9 cellular contexts compared by ENCODE assay signal in genomic region chr11:569273-569885, GRCh38. TPM values are rescaled to one million over a fixed set of nuclear protein-coding genes. Genes with fewer than 3 reads are reported as not detected.
DNase-seq lines count a peak whose midpoint lies in the region; ATAC-seq and TF ChIP-seq lines count a peak whose summit lies in the region.
"Had no signal": no experiment of that assay in that cellular context is flagged by ENCODE, and none has a peak within 500 bp of the region (broad histone marks: within the 10 kb centered on the region; RNA-seq: fewer than 3 reads in every experiment).

No MANE protein-coding gene starts in this region.

- ATAC-seq in GM21447 (IDR thresholded peaks at IDR 0.05; ENCODE audit: unreplicated experiment) (no peak), GM21423 (IDR thresholded peaks at IDR 0.05; ENCODE audit: unreplicated experiment) (no peak)

- H2AFZ ChIP-seq in OCI-LY1 (ENCODE audit: low read length) (no peak overlapping the region), neural cell (ENCODE audit: low read depth, low read length) (no peak overlapping the region)

- no peaks in the 10 kb centered on the region for H3F3A ChIP-seq in OCI-LY1 (ENCODE audit: insufficient read depth, low read length)
- no peaks in the 10 kb centered on the region for H3F3A ChIP-seq in neural cell (ENCODE audit: insufficient read depth, low read length, poor library complexity, severe bottlenecking)

- H4K20me1 ChIP-seq in OCI-LY1 (ENCODE audit: insufficient read depth, low read length) (no peaks in the 10 kb centered on the region), neural cell (ENCODE audit: insufficient read depth) (no peaks in the 10 kb centered on the region)

- H3K27me3 ChIP-seq in OCI-LY1 (ENCODE audit: insufficient read depth, low read length) = peaks cover 5% of the 10 kb centered on the region; the same call in 1 of the 2 replicates
- no peaks in the 10 kb centered on the region for H3K27me3 ChIP-seq in neural cell (ENCODE audit: insufficient read depth, low read depth, low read length)

- no peak for TF ChIP-seq RAD21 in neural cell (conservative IDR thresholded peaks at IDR 0.05)

- DNase-seq in epithelial cell of proximal tubule (ENCODE audit: low read depth) (no peak), NCI-H748 (lab: John Stamatoyannopoulos, UW; ENCODE audit: unreplicated experiment) (no peak), NCI-H1930 (lab: John Stamatoyannopoulos, UW) (no peak)
- DNase-seq: stimulated activated CD4-positive, alpha-beta T cell treated with anti-CD3 and anti-CD28 coated beads, Interleukin-15, amount 100 ng/mL, for 24 hours had no signal

- H3K79me2 ChIP-seq in OCI-LY1 (ENCODE audit: insufficient read depth, low read length) (no peaks in the 10 kb centered on the region), neural cell (replicated peaks; ENCODE audit: insufficient read depth, low read length) (no peaks in the 10 kb centered on the region)

- H3K27ac ChIP-seq in C4-2B (peak overlapping the region; percentile 90), OCI-LY1 (ENCODE audit: low read depth, low read length, poor library complexity, severe bottlenecking) (no peak overlapping the region), neural cell (ENCODE audit: low read length) (no peak overlapping the region)

- no peak for TF ChIP-seq CTCF in C4-2B (conservative IDR thresholded peaks at IDR 0.05)
- TF ChIP-seq CTCF in OCI-LY1 (IDR thresholded peaks at IDR 0.05; ENCODE audit: low read length) = no peak
- no peak for TF ChIP-seq CTCF in epithelial cell of proximal tubule (conservative IDR thresholded peaks at IDR 0.05; ENCODE audit: low read depth, low read length)
- TF ChIP-seq CTCF in neural cell (IDR thresholded peaks at IDR 0.05; ENCODE audit: poor library complexity, severe bottlenecking) = no peak

- TF ChIP-seq EP300 in neural cell (conservative IDR thresholded peaks at IDR 0.05; ENCODE audit: poor library complexity, severe bottlenecking) = no peak

- H3K9me3 ChIP-seq in OCI-LY1 (ENCODE audit: low read length) (no peaks in the 10 kb centered on the region), neural cell (ENCODE audit: low read length) (no peaks in the 10 kb centered on the region)

- peak overlapping the region; percentile 85 for H3K4me3 ChIP-seq in OCI-LY1 (ENCODE audit: low read depth, low read length, poor library complexity, severe bottlenecking)
- H3K4me3 ChIP-seq in epithelial cell of proximal tubule (ENCODE audit: low read depth, low read length) = peak overlapping the region; percentile 78
- peak overlapping the region; percentile 69 for H3K4me3 ChIP-seq in neural cell (ENCODE audit: low read length)

- H3K9me2 ChIP-seq in OCI-LY1 (ENCODE audit: low read depth, low read length) (no peaks in the 10 kb centered on the region), neural cell (ENCODE audit: insufficient read depth, low read length) (no peaks in the 10 kb centered on the region)

- H3K9ac ChIP-seq in OCI-LY1 (ENCODE audit: low read length) = peak overlapping the region; percentile 97
- H3K9ac ChIP-seq in neural cell (ENCODE audit: low read length) = peak overlapping the region; percentile 69

- H3K36me3 ChIP-seq in OCI-LY1 (ENCODE audit: insufficient read depth, low read length) (no peaks in the 10 kb centered on the region), neural cell (ENCODE audit: insufficient read depth, low read length) (no peaks in the 10 kb centered on the region)

- peaks cover 29% of the 10 kb centered on the region for H3K4me1 ChIP-seq in OCI-LY1 (ENCODE audit: insufficient read depth, low read length, severe bottlenecking)

- peak overlapping the region; percentile 100 for H3K4me2 ChIP-seq in OCI-LY1 (ENCODE audit: low read length)
- no peak overlapping the region for H3K4me2 ChIP-seq in neural cell (ENCODE audit: low read length)

TF ChIP-seq in neural cell, 6 proteins besides CTCF, POLR2A, EP300 and RAD21:
- TF ChIP-seq MXI1 (conservative IDR thresholded peaks at IDR 0.05; ENCODE audit: poor library complexity, severe bottlenecking) (no peak), POLR2AphosphoS5 (IDR thresholded peaks at IDR 0.05) (no peak), TAF1 (IDR thresholded peaks at IDR 0.05; ENCODE audit: low read depth) (no peak), REST (IDR thresholded peaks at IDR 0.05; ENCODE audit: borderline replicate concordance) (no peak), EZH2 (IDR thresholded peaks at IDR 0.05; ENCODE audit: borderline replicate concordance, insufficient read depth, low read length, poor library complexity, severe bottlenecking) (no peak), SMC3 (conservative IDR thresholded peaks at IDR 0.05; ENCODE audit: poor library complexity) (no peak)

RNA-seq across cellular contexts. Expression of gene PHRF1, which starts 6.9 kb away (rescaled TPM):
- 24.2 and 33.5 TPM in 2 replicates for total RNA-seq in epithelial cell of proximal tubule
- polyA plus RNA-seq in neural cell = 8.5 and 12.1 TPM in 2 replicates
- 38.0 and 49.2 TPM in 2 replicates for polyA minus RNA-seq in neural cell

RNA-seq across cellular contexts. Expression of gene RASSF7, which starts 8.6 kb away (rescaled TPM):
- total RNA-seq in epithelial cell of proximal tubule = 106 and 154 TPM in 2 replicates
- polyA plus RNA-seq in neural cell = 37.1 and 51.5 TPM in 2 replicates
- 9.3 and 14.6 TPM in 2 replicates for polyA minus RNA-seq in neural cell

RNA-seq across cellular contexts. Expression of gene LMNTD2, which starts 8.8 kb away (rescaled TPM):
- total RNA-seq in epithelial cell of proximal tubule = 1.5 and 2.2 TPM in 2 replicates
- 0.61 and 3.0 TPM in 2 replicates for polyA plus RNA-seq in neural cell
- polyA minus RNA-seq in neural cell = not detected in 2 replicates

RNA-seq across cellular contexts. Expression of gene LRRC56, which starts 32.1 kb away (rescaled TPM):
- total RNA-seq in epithelial cell of proximal tubule = 0.87 and 1.6 TPM in 2 replicates
- polyA plus RNA-seq in neural cell = 0.76 and 1.3 TPM in 2 replicates
- polyA minus RNA-seq in neural cell = 1.2 and 1.5 TPM in 2 replicates

RNA-seq across cellular contexts. Expression of gene HRAS, which starts 34.0 kb away (rescaled TPM):
- total RNA-seq in epithelial cell of proximal tubule = 63.2 and 128 TPM in 2 replicates
- polyA plus RNA-seq in neural cell = 119 and 120 TPM in 2 replicates
- polyA minus RNA-seq in neural cell = 50.2 and 55.7 TPM in 2 replicates
